Comparison of ENCODE assay signal across 8 cellular contexts in genomic region chr2:234446404-234447076, GRCh38. TPM values are rescaled to one million over a fixed set of nuclear protein-coding genes. Genes with fewer than 3 reads are reported as not detected.
DNase-seq lines count a peak whose midpoint lies in the region; ATAC-seq, FAIRE-seq and TF ChIP-seq lines count a peak whose summit lies in the region.

No MANE protein-coding gene starts in this region.

- no peak overlapping the region for H2AFZ ChIP-seq in SU-DHL-6 (ENCODE audit: low read depth, low read length, severe bottlenecking)

- H3K9ac ChIP-seq in SU-DHL-6 (ENCODE audit: low read length) = no peak overlapping the region; the same call in 1 of the 2 replicates

- TF ChIP-seq POLR2A in adrenal gland (IDR thresholded peaks at IDR 0.05) = no peak

- no peaks in the 10 kb centered on the region for H3K27me3 Mint-ChIP-seq in mesothelial cell of epicardium (ENCODE audit: low read depth)
- no peaks in the 10 kb centered on the region for H3K27me3 Mint-ChIP-seq in stimulated activated memory B cell treated with anti-CD40 and anti-IgM and Interleukin-4, amounts not matched to agents 10 μg/mL and 1 μg/mL and 100 μg/mL, for 72 hours

- H3K9me3 ChIP-seq in SU-DHL-6 (ENCODE audit: insufficient read depth, low read length) = no peaks in the 10 kb centered on the region
- no peaks in the 10 kb centered on the region for H3K9me3 ChIP-seq in adrenal gland (replicated peaks in 1 of 3)

- H3K9me2 ChIP-seq in SU-DHL-6 (replicated peaks; ENCODE audit: insufficient read depth, low read length) = no peaks in the 10 kb centered on the region

- H3K79me2 ChIP-seq in SU-DHL-6 (ENCODE audit: insufficient read depth, low read length) = no peaks in the 10 kb centered on the region

- no peaks in the 10 kb centered on the region for H3K9me3 Mint-ChIP-seq in mesothelial cell of epicardium
- H3K9me3 Mint-ChIP-seq in stimulated activated memory B cell treated with anti-CD40 and anti-IgM and Interleukin-4, amounts not matched to agents 10 μg/mL and 1 μg/mL and 100 μg/mL, for 72 hours = no peaks in the 10 kb centered on the region

- ATAC-seq in HG02884 (IDR thresholded peaks at IDR 0.05; ENCODE audit: unreplicated experiment) = peak; percentile 95
- peak; percentile 100 for ATAC-seq in stimulated activated memory B cell treated with anti-CD40 and anti-IgM and Interleukin-4, amounts not matched to agents 10 μg/mL and 1 μg/mL and 100 μg/mL, for 72 hours

- peak overlapping the region; percentile 65 for H3K27ac Mint-ChIP-seq in mesothelial cell of epicardium
- H3K27ac Mint-ChIP-seq in stimulated activated memory B cell treated with anti-CD40 and anti-IgM and Interleukin-4, amounts not matched to agents 10 μg/mL and 1 μg/mL and 100 μg/mL, for 72 hours = peak overlapping the region; percentile 97

- H3K27me3 ChIP-seq in SU-DHL-6 (ENCODE audit: low read length) (no peaks in the 10 kb centered on the region), adrenal gland (no peaks in the 10 kb centered on the region)

- H3K4me2 ChIP-seq in SU-DHL-6 (ENCODE audit: low read depth, low read length, poor library complexity, severe bottlenecking) = peak overlapping the region; percentile 32

- DNase-seq in GM18507 (ENCODE audit: extremely low spot score, insufficient read length, low read depth) (peak; percentile 64), adrenal gland (peak; percentile 39 to 84 (median 69)), mesothelial cell of epicardium (ENCODE audit: low spot score in 2 of 2, unreplicated experiment in 2 of 2) (no peak), Kasumi-1 (lab: John Stamatoyannopoulos, UW) (no peak), SK-N-DZ (ENCODE audit: low spot score) (no peak)

- H3K4me3 ChIP-seq in SU-DHL-6 (ENCODE audit: insufficient read depth, low read length, poor library complexity, severe bottlenecking) (no peak overlapping the region), adrenal gland (no peak overlapping the region)

- H4K20me1 ChIP-seq in SU-DHL-6 (ENCODE audit: low read depth, low read length) = no peaks in the 10 kb centered on the region

- H3K4me1 Mint-ChIP-seq in mesothelial cell of epicardium = peaks cover 38% of the 10 kb centered on the region
- H3K4me1 Mint-ChIP-seq in stimulated activated memory B cell treated with anti-CD40 and anti-IgM and Interleukin-4, amounts not matched to agents 10 μg/mL and 1 μg/mL and 100 μg/mL, for 72 hours = peaks cover 56% of the 10 kb centered on the region

- H3K36me3 Mint-ChIP-seq in mesothelial cell of epicardium = no peaks in the 10 kb centered on the region
- no peaks in the 10 kb centered on the region for H3K36me3 Mint-ChIP-seq in stimulated activated memory B cell treated with anti-CD40 and anti-IgM and Interleukin-4, amounts not matched to agents 10 μg/mL and 1 μg/mL and 100 μg/mL, for 72 hours

- peak; percentile 98 for FAIRE-seq in GM18507 (lab: Jason Lieb, UNC)

- H3K4me1 ChIP-seq in adrenal gland (replicated peaks in 1 of 2) = peaks cover 0 to 4% of the 10 kb centered on the region in 2 donors

- TF ChIP-seq CTCF in SU-DHL-6 (IDR thresholded peaks at IDR 0.05; ENCODE audit: insufficient read depth, low read length, poor library complexity, severe bottlenecking) (no peak), adrenal gland (IDR thresholded peaks at IDR 0.05) (no peak), mesothelial cell of epicardium (IDR thresholded peaks at IDR 0.05; ENCODE audit: unreplicated experiment) (no peak)

- WGBS in adrenal gland, 4 donors = 52 to 64% (median 59%) methylated on average over 13 to 18 of the region's 18 CpGs

- intact Hi-C loops in adrenal gland (cut with DNase I) = no loop called here

- H3F3A ChIP-seq in SU-DHL-6 (ENCODE audit: insufficient read depth) = no peaks in the 10 kb centered on the region

- peak overlapping the region; percentile 42 for H3K27ac ChIP-seq in SU-DHL-6 (ENCODE audit: low read depth, low read length)
- peak overlapping the region in 4 of 5 donors; percentile 58 to 81 (median 70) for H3K27ac ChIP-seq in adrenal gland

- H3K4me3 Mint-ChIP-seq in mesothelial cell of epicardium = no peak overlapping the region
- H3K4me3 Mint-ChIP-seq in stimulated activated memory B cell treated with anti-CD40 and anti-IgM and Interleukin-4, amounts not matched to agents 10 μg/mL and 1 μg/mL and 100 μg/mL, for 72 hours = peak overlapping the region; percentile 42

- no peaks in the 10 kb centered on the region for H3K36me3 ChIP-seq in SU-DHL-6 (ENCODE audit: low read length)
- no peaks in the 10 kb centered on the region for H3K36me3 ChIP-seq in adrenal gland (replicated peaks in 1 of 2)

RNA-seq across cellular contexts. Expression of gene ARL4C, which starts 50.3 kb away (rescaled TPM):
- total RNA-seq in adrenal gland (10 to 100 TPM in 3 of 8 donors, 1 to 10 TPM in 5; 1.4 to 16.0 (median 8.5) TPM), mesothelial cell of epicardium (18.4 to 21.4 TPM (median 20.7 TPM) in 3 replicates)
- 1 to 10 TPM; 3.1 to 8.8 (median 3.4) TPM for polyA plus RNA-seq in adrenal gland
- polyA plus RNA-seq in SK-N-DZ (2014; cell fraction: cytosol; rRNA removed) = 4.3 and 4.4 TPM in 2 replicates
- 3.7 and 3.9 TPM in 2 replicates for polyA plus RNA-seq in SK-N-DZ (2014; cell fraction: nucleus; rRNA removed)

Comparison
In these comparisons a context has a peak if more than half of its experiments do, and no peak if none do; other contexts are left out.
1. DNase-seq: peak in GM18507 (single experiment) and adrenal gland (7 of 7); none in mesothelial cell of epicardium (0 of 2), Kasumi-1 (0 of 2) and SK-N-DZ (single experiment).